Comparison of ENCODE assay signal across 1 cellular context in the genomic region with DNA sequence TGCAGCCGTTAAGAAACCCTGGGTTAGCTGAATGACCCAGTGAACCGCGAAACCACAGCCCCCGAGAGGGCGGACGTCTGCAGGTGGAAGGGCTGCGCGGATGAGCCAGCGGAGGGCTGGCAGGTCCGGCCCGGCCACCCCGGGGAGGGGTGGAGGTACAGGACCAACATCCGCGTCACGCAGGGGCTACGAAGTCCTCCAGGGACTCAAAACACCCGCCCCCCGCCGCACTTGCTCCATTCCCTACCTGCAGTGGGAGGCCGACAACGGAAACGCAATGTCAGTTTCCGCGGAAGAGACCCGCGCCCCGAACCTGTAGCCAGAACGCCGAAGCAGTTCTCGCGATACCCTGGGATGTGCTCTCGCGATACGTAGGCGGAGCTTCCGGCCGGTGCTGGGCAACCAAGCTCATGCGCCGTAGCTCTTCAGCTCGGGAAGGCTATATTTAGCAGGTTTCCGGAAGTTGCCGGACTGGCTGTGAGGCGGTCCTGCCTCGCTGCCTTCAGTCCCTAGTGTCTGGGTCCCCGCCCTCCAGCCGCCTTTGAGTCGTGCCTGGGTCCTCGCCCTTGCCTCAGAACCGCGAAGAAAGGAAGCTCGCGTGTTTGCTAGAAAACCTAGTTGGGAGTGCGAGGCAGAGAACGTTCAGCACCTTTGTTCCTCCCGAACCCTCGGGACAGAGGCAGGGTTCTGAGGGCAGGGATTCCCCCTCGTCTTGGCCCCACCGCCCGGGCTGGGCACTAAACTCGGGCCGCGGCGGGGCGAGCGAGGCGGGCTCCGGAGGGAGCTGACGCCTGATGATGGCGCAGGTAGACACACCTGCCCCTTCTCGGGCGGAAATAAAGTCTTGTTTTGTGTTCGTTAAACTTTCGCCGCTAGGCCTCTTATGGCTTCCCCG.
TF ChIP-seq lines count a peak whose summit lies in the region.

A gene with protein sequence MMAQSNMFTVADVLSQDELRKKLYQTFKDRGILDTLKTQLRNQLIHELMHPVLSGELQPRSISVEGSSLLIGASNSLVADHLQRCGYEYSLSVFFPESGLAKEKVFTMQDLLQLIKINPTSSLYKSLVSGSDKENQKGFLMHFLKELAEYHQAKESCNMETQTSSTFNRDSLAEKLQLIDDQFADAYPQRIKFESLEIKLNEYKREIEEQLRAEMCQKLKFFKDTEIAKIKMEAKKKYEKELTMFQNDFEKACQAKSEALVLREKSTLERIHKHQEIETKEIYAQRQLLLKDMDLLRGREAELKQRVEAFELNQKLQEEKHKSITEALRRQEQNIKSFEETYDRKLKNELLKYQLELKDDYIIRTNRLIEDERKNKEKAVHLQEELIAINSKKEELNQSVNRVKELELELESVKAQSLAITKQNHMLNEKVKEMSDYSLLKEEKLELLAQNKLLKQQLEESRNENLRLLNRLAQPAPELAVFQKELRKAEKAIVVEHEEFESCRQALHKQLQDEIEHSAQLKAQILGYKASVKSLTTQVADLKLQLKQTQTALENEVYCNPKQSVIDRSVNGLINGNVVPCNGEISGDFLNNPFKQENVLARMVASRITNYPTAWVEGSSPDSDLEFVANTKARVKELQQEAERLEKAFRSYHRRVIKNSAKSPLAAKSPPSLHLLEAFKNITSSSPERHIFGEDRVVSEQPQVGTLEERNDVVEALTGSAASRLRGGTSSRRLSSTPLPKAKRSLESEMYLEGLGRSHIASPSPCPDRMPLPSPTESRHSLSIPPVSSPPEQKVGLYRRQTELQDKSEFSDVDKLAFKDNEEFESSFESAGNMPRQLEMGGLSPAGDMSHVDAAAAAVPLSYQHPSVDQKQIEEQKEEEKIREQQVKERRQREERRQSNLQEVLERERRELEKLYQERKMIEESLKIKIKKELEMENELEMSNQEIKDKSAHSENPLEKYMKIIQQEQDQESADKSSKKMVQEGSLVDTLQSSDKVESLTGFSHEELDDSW (plus strand): TSS at position 471 of the 895 bp plus-strand sequence. CDS start 324 bp downstream, at position 795.
A gene (minus strand): TSS at position 343 of the 895 bp plus-strand sequence. CDS start 14,657 bp downstream, outside the sequence.

TF ChIP-seq in HepG2, 621 proteins besides CTCF, POLR2A, EP300 and RAD21 (continued from another document and continues in another):
- TF ChIP-seq, protein P1, sequence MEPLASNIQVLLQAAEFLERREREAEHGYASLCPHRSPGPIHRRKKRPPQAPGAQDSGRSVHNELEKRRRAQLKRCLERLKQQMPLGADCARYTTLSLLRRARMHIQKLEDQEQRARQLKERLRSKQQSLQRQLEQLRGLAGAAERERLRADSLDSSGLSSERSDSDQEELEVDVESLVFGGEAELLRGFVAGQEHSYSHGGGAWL (CRISPR knock-in tag; IDR thresholded peaks at IDR 0.05) = no peak
- TF ChIP-seq ZSCAN31 (CRISPR knock-in tag; IDR thresholded peaks at IDR 0.05; ENCODE audit: low read depth) (peak; percentile 51; the same call in 1 of the 2 replicates), ZNF720 (CRISPR knock-in tag; IDR thresholded peaks at IDR 0.05) (no peak), ZSCAN29 (CRISPR knock-in tag; conservative IDR thresholded peaks at IDR 0.05) (no peak), AGO2 (optimal IDR thresholded peaks at IDR 0.05; ENCODE audit: low read depth, low read length) (peak; percentile 56), ZNF501 (CRISPR knock-in tag; IDR thresholded peaks at IDR 0.05) (peak; percentile 71; the same call in 1 of the 2 replicates), ZKSCAN8 (CRISPR knock-in tag; IDR thresholded peaks at IDR 0.05; ENCODE audit: borderline replicate concordance) (no peak), FOXK2 (IDR thresholded peaks at IDR 0.05) (no peak), MTA3 (CRISPR knock-in tag; IDR thresholded peaks at IDR 0.05) (no peak), SNAPC2 (CRISPR knock-in tag; IDR thresholded peaks at IDR 0.05) (no peak), CCDC6 (CRISPR knock-in tag; IDR thresholded peaks at IDR 0.05) (peak; percentile 49; the same call in 1 of the 2 replicates), MAFF (IDR thresholded peaks at IDR 0.05; ENCODE audit: low read depth, low read length) (no peak), HOXA5 (CRISPR knock-in tag; IDR thresholded peaks at IDR 0.05) (no peak), HNRNPK (IDR thresholded peaks at IDR 0.05; ENCODE audit: low read depth, low read length, poor library complexity, severe bottlenecking) (no peak), ZNF33B (CRISPR knock-in tag; IDR thresholded peaks at IDR 0.05) (no peak), ZNF44 (CRISPR knock-in tag; IDR thresholded peaks at IDR 0.05) (no peak), TSC22D2 (CRISPR knock-in tag; IDR thresholded peaks at IDR 0.05; ENCODE audit: borderline replicate concordance) (no peak), ZNF260 (CRISPR knock-in tag; IDR thresholded peaks at IDR 0.05; ENCODE audit: borderline replicate concordance, low read depth) (no peak), KDM5A (IDR thresholded peaks at IDR 0.05; ENCODE audit: borderline replicate concordance, low read length) (peak; percentile 71; the same call in 1 of the 2 replicates), CC2D1A (CRISPR knock-in tag; IDR thresholded peaks at IDR 0.05) (no peak), ARID2 (CRISPR knock-in tag; IDR thresholded peaks at IDR 0.05; ENCODE audit: borderline replicate concordance) (no peak), MEF2D (CRISPR knock-in tag; IDR thresholded peaks at IDR 0.05) (peak; percentile 99), ZNF510 (CRISPR knock-in tag; IDR thresholded peaks at IDR 0.05; ENCODE audit: low read depth) (no peak; the same call in 1 of the 2 replicates)
- TF ChIP-seq, protein P2, sequence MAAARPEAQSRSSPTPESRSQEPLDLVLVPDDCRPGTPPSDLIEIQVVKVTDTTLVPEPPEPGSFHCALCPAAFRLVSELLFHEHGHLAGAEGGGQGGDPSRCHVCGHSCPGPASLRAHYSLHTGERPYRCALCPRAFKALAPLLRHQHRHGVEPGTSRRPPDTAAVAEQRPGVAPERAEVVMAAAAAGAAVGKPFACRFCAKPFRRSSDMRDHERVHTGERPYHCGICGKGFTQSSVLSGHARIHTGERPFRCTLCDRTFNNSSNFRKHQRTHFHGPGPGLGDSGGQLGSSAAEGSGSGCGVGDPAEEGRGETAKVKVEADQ (CRISPR knock-in tag; IDR thresholded peaks at IDR 0.05; ENCODE audit: borderline replicate concordance) = no peak
- TF ChIP-seq, protein P3, sequence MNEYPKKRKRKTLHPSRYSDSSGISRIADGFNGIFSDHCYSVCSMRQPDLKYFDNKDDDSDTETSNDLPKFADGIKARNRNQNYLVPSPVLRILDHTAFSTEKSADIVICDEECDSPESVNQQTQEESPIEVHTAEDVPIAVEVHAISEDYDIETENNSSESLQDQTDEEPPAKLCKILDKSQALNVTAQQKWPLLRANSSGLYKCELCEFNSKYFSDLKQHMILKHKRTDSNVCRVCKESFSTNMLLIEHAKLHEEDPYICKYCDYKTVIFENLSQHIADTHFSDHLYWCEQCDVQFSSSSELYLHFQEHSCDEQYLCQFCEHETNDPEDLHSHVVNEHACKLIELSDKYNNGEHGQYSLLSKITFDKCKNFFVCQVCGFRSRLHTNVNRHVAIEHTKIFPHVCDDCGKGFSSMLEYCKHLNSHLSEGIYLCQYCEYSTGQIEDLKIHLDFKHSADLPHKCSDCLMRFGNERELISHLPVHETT (CRISPR knock-in tag; conservative IDR thresholded peaks at IDR 0.05) = no peak
- TF ChIP-seq, protein P4, sequence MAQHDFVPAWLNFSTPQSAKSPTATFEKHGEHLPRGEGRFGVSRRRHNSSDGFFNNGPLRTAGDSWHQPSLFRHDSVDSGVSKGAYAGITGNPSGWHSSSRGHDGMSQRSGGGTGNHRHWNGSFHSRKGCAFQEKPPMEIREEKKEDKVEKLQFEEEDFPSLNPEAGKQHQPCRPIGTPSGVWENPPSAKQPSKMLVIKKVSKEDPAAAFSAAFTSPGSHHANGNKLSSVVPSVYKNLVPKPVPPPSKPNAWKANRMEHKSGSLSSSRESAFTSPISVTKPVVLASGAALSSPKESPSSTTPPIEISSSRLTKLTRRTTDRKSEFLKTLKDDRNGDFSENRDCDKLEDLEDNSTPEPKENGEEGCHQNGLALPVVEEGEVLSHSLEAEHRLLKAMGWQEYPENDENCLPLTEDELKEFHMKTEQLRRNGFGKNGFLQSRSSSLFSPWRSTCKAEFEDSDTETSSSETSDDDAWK (CRISPR knock-in tag; IDR thresholded peaks at IDR 0.05) = no peak
- TF ChIP-seq, protein P5, sequence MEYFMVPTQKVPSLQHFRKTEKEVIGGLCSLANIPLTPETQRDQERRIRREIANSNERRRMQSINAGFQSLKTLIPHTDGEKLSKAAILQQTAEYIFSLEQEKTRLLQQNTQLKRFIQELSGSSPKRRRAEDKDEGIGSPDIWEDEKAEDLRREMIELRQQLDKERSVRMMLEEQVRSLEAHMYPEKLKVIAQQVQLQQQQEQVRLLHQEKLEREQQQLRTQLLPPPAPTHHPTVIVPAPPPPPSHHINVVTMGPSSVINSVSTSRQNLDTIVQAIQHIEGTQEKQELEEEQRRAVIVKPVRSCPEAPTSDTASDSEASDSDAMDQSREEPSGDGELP (IDR thresholded peaks at IDR 0.05; ENCODE audit: borderline replicate concordance, low read depth) = no peak
- TF ChIP-seq, protein P6, sequence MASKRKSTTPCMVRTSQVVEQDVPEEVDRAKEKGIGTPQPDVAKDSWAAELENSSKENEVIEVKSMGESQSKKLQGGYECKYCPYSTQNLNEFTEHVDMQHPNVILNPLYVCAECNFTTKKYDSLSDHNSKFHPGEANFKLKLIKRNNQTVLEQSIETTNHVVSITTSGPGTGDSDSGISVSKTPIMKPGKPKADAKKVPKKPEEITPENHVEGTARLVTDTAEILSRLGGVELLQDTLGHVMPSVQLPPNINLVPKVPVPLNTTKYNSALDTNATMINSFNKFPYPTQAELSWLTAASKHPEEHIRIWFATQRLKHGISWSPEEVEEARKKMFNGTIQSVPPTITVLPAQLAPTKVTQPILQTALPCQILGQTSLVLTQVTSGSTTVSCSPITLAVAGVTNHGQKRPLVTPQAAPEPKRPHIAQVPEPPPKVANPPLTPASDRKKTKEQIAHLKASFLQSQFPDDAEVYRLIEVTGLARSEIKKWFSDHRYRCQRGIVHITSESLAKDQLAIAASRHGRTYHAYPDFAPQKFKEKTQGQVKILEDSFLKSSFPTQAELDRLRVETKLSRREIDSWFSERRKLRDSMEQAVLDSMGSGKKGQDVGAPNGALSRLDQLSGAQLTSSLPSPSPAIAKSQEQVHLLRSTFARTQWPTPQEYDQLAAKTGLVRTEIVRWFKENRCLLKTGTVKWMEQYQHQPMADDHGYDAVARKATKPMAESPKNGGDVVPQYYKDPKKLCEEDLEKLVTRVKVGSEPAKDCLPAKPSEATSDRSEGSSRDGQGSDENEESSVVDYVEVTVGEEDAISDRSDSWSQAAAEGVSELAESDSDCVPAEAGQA (IDR thresholded peaks at IDR 0.05; ENCODE audit: low read depth) = no peak
- TF ChIP-seq, protein P6 (CRISPR knock-in tag; IDR thresholded peaks at IDR 0.05; ENCODE audit: borderline replicate concordance) = no peak
- TF ChIP-seq, protein P7, sequence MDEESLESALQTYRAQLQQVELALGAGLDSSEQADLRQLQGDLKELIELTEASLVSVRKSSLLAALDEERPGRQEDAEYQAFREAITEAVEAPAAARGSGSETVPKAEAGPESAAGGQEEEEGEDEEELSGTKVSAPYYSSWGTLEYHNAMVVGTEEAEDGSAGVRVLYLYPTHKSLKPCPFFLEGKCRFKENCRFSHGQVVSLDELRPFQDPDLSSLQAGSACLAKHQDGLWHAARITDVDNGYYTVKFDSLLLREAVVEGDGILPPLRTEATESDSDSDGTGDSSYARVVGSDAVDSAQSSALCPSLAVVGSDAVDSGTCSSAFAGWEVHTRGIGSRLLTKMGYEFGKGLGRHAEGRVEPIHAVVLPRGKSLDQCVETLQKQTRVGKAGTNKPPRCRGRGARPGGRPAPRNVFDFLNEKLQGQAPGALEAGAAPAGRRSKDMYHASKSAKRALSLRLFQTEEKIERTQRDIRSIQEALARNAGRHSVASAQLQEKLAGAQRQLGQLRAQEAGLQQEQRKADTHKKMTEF (CRISPR knock-in tag; IDR thresholded peaks at IDR 0.05) = peak; percentile 59; the same call in 1 of the 2 replicates
- TF ChIP-seq, protein P8, sequence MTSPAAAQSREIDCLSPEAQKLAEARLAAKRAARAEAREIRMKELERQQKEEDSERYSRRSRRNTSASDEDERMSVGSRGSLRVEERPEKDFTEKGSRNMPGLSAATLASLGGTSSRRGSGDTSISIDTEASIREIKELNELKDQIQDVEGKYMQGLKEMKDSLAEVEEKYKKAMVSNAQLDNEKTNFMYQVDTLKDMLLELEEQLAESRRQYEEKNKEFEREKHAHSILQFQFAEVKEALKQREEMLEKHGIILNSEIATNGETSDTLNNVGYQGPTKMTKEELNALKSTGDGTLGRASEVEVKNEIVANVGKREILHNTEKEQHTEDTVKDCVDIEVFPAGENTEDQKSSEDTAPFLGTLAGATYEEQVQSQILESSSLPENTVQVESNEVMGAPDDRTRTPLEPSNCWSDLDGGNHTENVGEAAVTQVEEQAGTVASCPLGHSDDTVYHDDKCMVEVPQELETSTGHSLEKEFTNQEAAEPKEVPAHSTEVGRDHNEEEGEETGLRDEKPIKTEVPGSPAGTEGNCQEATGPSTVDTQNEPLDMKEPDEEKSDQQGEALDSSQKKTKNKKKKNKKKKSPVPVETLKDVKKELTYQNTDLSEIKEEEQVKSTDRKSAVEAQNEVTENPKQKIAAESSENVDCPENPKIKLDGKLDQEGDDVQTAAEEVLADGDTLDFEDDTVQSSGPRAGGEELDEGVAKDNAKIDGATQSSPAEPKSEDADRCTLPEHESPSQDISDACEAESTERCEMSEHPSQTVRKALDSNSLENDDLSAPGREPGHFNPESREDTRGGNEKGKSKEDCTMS (CRISPR knock-in tag; conservative IDR thresholded peaks at IDR 0.05) = no peak
